ENCODE assay signal across 8 cellular contexts in genomic region chr10:31030800-31031199, GRCh38. TPM values are rescaled to one million over a fixed set of nuclear protein-coding genes. Genes with fewer than 3 reads are reported as not detected.
DNase-seq lines count a peak whose midpoint lies in the region; ATAC-seq and TF ChIP-seq lines count a peak whose summit lies in the region.

No MANE protein-coding gene starts in this region.

- no peak for DNase-seq in heart left ventricle
- DNase-seq in left cardiac atrium = no peak
- no peak for DNase-seq in body of pancreas
- DNase-seq in lower leg skin (ENCODE audit: low spot score in 2 of 2) = no peak
- DNase-seq in ureter (ENCODE audit: low spot score) = no peak

- no peaks in the 10 kb centered on the region for H3K27me3 ChIP-seq in heart left ventricle
- no peaks in the 10 kb centered on the region for H3K27me3 ChIP-seq in body of pancreas

- no peak for TF ChIP-seq POLR2A in heart left ventricle (IDR thresholded peaks at IDR 0.05)
- no peak for TF ChIP-seq POLR2A in body of pancreas (IDR thresholded peaks at IDR 0.05)
- no peak for TF ChIP-seq POLR2A in lower leg skin (IDR thresholded peaks at IDR 0.05)

- H3K36me3 ChIP-seq in heart left ventricle = no peaks in the 10 kb centered on the region
- no peaks in the 10 kb centered on the region for H3K36me3 ChIP-seq in body of pancreas (replicated peaks in 1 of 2; ENCODE audit: insufficient read depth in 1 of 2, low read depth in 2 of 2)
- H3K36me3 ChIP-seq in mesodermal cell (ENCODE audit: control insufficient read depth, insufficient read depth, low read length) = no peaks in the 10 kb centered on the region
- no peaks in the 10 kb centered on the region for H3K36me3 ChIP-seq in urinary bladder (ENCODE audit: insufficient read depth)

- TF ChIP-seq CTCF in heart left ventricle (IDR thresholded peaks at IDR 0.05) = no peak
- no peak for TF ChIP-seq CTCF in body of pancreas (IDR thresholded peaks at IDR 0.05)
- TF ChIP-seq CTCF in lower leg skin (IDR thresholded peaks at IDR 0.05) = no peak

- 80 to 86% (median 81%) methylated on average over 8 of the region's 8 CpGs for whole genome bisulfite sequencing in heart left ventricle, 4 donors
- WGBS in body of pancreas, 2 donors = 26 to 31% methylated on average over 8 of the region's 8 CpGs
- WGBS in mesodermal cell (ENCODE audit: insufficient coverage in 2 of 2), 2 experiments = 85 to 95% methylated on average over 6 of the region's 8 CpGs
- 80% methylated on average over 8 of the region's 8 CpGs for WGBS in urinary bladder
- 66 to 68% methylated on average over 8 of the region's 8 CpGs for WGBS in lower leg skin, 2 donors

- H3K4me1 ChIP-seq in heart left ventricle (peaks cover 0 to 59% (median 29%) of the 10 kb centered on the region in 12 donors), body of pancreas (peaks cover 11% of the 10 kb centered on the region), mesodermal cell (ENCODE audit: control insufficient read depth, insufficient read depth, low read length, poor library complexity, severe bottlenecking) (peaks cover 6% of the 10 kb centered on the region), urinary bladder (ENCODE audit: insufficient read depth) (no peaks in the 10 kb centered on the region)

- intact Hi-C loops in heart left ventricle (cut with DNase I) (loop anchor here (1.0 to 10.0 kb wide), 18 partner anchors 48 to 777 kb away; partner anchors contain the start of gene ZEB1 (in 4 of the 10)), left cardiac atrium (cut with DNase I) (loop anchor here (2.0 to 10.0 kb wide), 4 partner anchors 104 to 287 kb away; partner anchors contain the start of gene ZEB1 (in 1 of the 2)), body of pancreas (cut with DNase I) (no loop called here), lower leg skin (cut with DNase I; ENCODE audit: low total_unique reads) (no loop called here)

- peak overlapping the region; percentile 97 to 100 (median 99) for H3K27ac ChIP-seq in heart left ventricle
- peak overlapping the region; percentile 98 to 99 (median 99) for H3K27ac ChIP-seq in body of pancreas
- H3K27ac ChIP-seq in mesodermal cell (ENCODE audit: low read depth, low read length, severe bottlenecking) = peak overlapping the region; percentile 99
- peak overlapping the region; percentile 98 for H3K27ac ChIP-seq in urinary bladder (ENCODE audit: low read depth)

- no peaks in the 10 kb centered on the region for H3K9me3 ChIP-seq in heart left ventricle
- no peaks in the 10 kb centered on the region for H3K9me3 ChIP-seq in body of pancreas
- H3K9me3 ChIP-seq in mesodermal cell (ENCODE audit: control insufficient read depth, low read length) = no peaks in the 10 kb centered on the region

- H3K4me3 ChIP-seq in heart left ventricle (peak overlapping the region; percentile 44 to 81 (median 70)), body of pancreas (peak overlapping the region; percentile 23 to 37), mesodermal cell (ENCODE audit: extremely low read depth, insufficient read depth, low read length, poor library complexity, severe bottlenecking) (peak overlapping the region; percentile 59), urinary bladder (ENCODE audit: low read depth, low read length) (no peak overlapping the region), lower leg skin (ENCODE audit: low read depth, poor library complexity, severe bottlenecking) (no peak overlapping the region)

- ATAC-seq in heart left ventricle (no peak), left cardiac atrium (no peak), body of pancreas (no peak), GM18519 (IDR thresholded peaks at IDR 0.05; ENCODE audit: low FRiP score, unreplicated experiment) (no peak)

RNA-seq across cellular contexts. Expression of gene ZNF438, which starts 0.9 kb away (rescaled TPM):
- total RNA-seq in heart left ventricle = 10 to 100 TPM; 11.1 to 14.7 (median 13.2) TPM
- 10 to 100 TPM in 1 of 2 donors, 1 to 10 TPM in 1; 9.0 to 14.1 TPM for polyA plus RNA-seq in heart left ventricle
- total RNA-seq in left cardiac atrium = 10 to 100 TPM; 11.4 to 11.6 TPM
- total RNA-seq in body of pancreas = 1 to 10 TPM; 2.6 to 2.9 TPM
- 3.7 TPM for polyA plus RNA-seq in mesodermal cell (2013, experiment 1 of 2)
- polyA plus RNA-seq in mesodermal cell (2013, experiment 2 of 2) = 2.7 TPM
- 8.6 TPM for total RNA-seq in urinary bladder
- 11.5 TPM for polyA plus RNA-seq in urinary bladder
- 10 to 100 TPM in 1 of 4 donors, 1 to 10 TPM in 3; 7.7 to 11.2 (median 8.7) TPM for total RNA-seq in lower leg skin
- 11.2 TPM for total RNA-seq in ureter

Comparison
In these comparisons a context has a peak if more than half of its experiments do, and no peak if none do; other contexts are left out.
1. H3K4me3 ChIP-seq: peak in heart left ventricle (12 of 12), body of pancreas (2 of 2) and mesodermal cell (single experiment); none in urinary bladder (single experiment) and lower leg skin (single experiment).
2. intact Hi-C loops: an anchor here in heart left ventricle (1.0 to 10.0 kb wide) and left cardiac atrium (2.0 to 10.0 kb wide); none called in body of pancreas and lower leg skin.
3. Peak in every context shown above with its lines, with median percentiles within 50 percentile points of each other: H3K27ac ChIP-seq.